ENCODE assay signal across 35 cellular contexts in genomic region chr3:111438283-111438682, GRCh38.
"Had no signal": no experiment of that assay in that cellular context is flagged by ENCODE, and none has a peak within 500 bp of the region (broad histone marks: within the 10 kb centered on the region; RNA-seq: fewer than 3 reads in every experiment).

No MANE protein-coding gene starts in this region.

- H3K27me3 ChIP-seq: MG63 had no signal

- H3K9me3 ChIP-seq: MG63 had no signal

- H3K4me3 ChIP-seq: MG63 had no signal

- H3K36me3 ChIP-seq: MG63 had no signal

- DNase-seq: Kasumi-1, KBM-7, KG1, MG63, MM.1S, MV-4-11, NCI-H1048, NCI-H1092, NCI-H1092 treated with DMSO at 0.1 percent for 48 hours, NCI-H1417 treated with DMSO at 0.1 percent for 48 hours, NCI-H1436, NCI-H1436 treated with DMSO at 0.1 percent for 48 hours, NCI-H146, NCI-H1694, NCI-H1694 treated with DMSO at 0.1 percent for 48 hours, NCI-H187, NCI-H187 treated with DMSO at 0.1 percent for 48 hours, NCI-H1930, NCI-H2029, NCI-H2029 treated with DMSO at 0.1 percent for 48 hours, NCI-H2081, NCI-H2081 treated with DMSO at 0.1 percent for 48 hours, NCI-H2107, NCI-H2171, NCI-H2171 treated with DMSO at 0.1 percent for 48 hours, NCI-H2227 treated with DMSO at 0.1 percent for 48 hours, NCI-H226, NCI-H345, NCI-H446, NCI-H446 treated with DMSO at 0.1 percent for 48 hours, NCI-H510A, NCI-H510A treated with DMSO at 0.1 percent for 48 hours, NCI-H524, NCI-H524 treated with DMSO at 0.1 percent for 48 hours had no signal

- H3K4me2 ChIP-seq: KMS-11 had no signal

- H3K9ac ChIP-seq: KMS-11 had no signal

- H3K27ac ChIP-seq: KMS-11 had no signal
